ENCODE assay signal across 8 cellular contexts in genomic region chr3:132253262-132253878, GRCh38.
DNase-seq lines count a peak whose midpoint lies in the region; ATAC-seq and TF ChIP-seq lines count a peak whose summit lies in the region.

No MANE protein-coding gene starts in this region.

- H3K36me3 ChIP-seq in A673 (ENCODE audit: insufficient read depth, low read length, poor library complexity, severe bottlenecking) (no peaks in the 10 kb centered on the region), esophagus muscularis mucosa (no peaks in the 10 kb centered on the region), neuronal stem cell (replicated peaks in 1 of 2; ENCODE audit: control insufficient read depth in 2 of 2, insufficient read depth in 2 of 2, low read length in 2 of 2) (no peaks in the 10 kb centered on the region)

- H3K9me3 ChIP-seq in A673 (ENCODE audit: low read depth, low read length, poor library complexity, severe bottlenecking) (no peaks in the 10 kb centered on the region), esophagus muscularis mucosa (no peaks in the 10 kb centered on the region), neuronal stem cell (replicated peaks in 1 of 2; ENCODE audit: control insufficient read depth in 2 of 2, insufficient read depth in 1 of 2, low read depth in 1 of 2, low read length in 2 of 2) (no peaks in the 10 kb centered on the region)

- H2BK15ac ChIP-seq in neuronal stem cell (ENCODE audit: low read length): no peak overlapping the region

- no peak overlapping the region for H2AK5ac ChIP-seq in neuronal stem cell (ENCODE audit: low read depth, low read length)

- H3K4me3 ChIP-seq in A673 (ENCODE audit: low read depth, low read length, poor library complexity, severe bottlenecking) (no peak overlapping the region), esophagus muscularis mucosa (no peak overlapping the region), neuronal stem cell (ENCODE audit: low read length in 2 of 2) (no peak overlapping the region)

- 18% methylated on average over 4 of the region's 4 CpGs for WGBS in esophagus muscularis mucosa
- WGBS in neuronal stem cell (ENCODE audit: extremely low coverage in 2 of 2, insufficient read length in 2 of 2, insufficient replicate concordance in 1 of 2), 2 donors: no CpG with 5 or more reads among the region's 4 CpGs

- no peak overlapping the region for H3K14ac ChIP-seq in neuronal stem cell (ENCODE audit: low read length)

- H2BK120ac ChIP-seq in neuronal stem cell (ENCODE audit: low read depth, low read length): no peak overlapping the region

- ATAC-seq in activated CD8-positive, alpha-beta memory T cell treated with anti-CD3 and anti-CD28 coated beads, Interleukin-2, amount 10 ng/mL, durations not matched to agents 7 days and 5 days: no peak
- no peak for ATAC-seq in HG03520 (IDR thresholded peaks at IDR 0.05; ENCODE audit: unreplicated experiment)

- H3K27ac ChIP-seq in A673 (ENCODE audit: low read depth, low read length, poor library complexity, severe bottlenecking) (no peak overlapping the region), esophagus muscularis mucosa (replicated peaks in 1 of 4) (no peak overlapping the region), neuronal stem cell (replicated peaks; ENCODE audit: low read length) (no peak overlapping the region)

- no peak overlapping the region for H4K91ac ChIP-seq in neuronal stem cell (ENCODE audit: low read depth, low read length, poor library complexity)

- no TSS peak for BruUV-seq in A673 (replicated peaks; lab: Mats Ljungman, UMichigan)

- no peaks in the 10 kb centered on the region for H3K4me1 Mint-ChIP-seq in activated CD8-positive, alpha-beta memory T cell treated with anti-CD3 and anti-CD28 coated beads, Interleukin-2, amount 10 ng/mL, durations not matched to agents 7 days and 5 days

- H2BK5ac ChIP-seq in neuronal stem cell (ENCODE audit: low read length): no peak overlapping the region

- H3K4me2 ChIP-seq in neuronal stem cell (ENCODE audit: insufficient read depth, low read length, poor library complexity, severe bottlenecking): no peak overlapping the region

- POLR2A ChIA-PET in A673 (lab: Charles Lee; ENCODE audit: low non-redundant PET): no interaction called here

- H3K18ac ChIP-seq in neuronal stem cell (ENCODE audit: low read length): no peak overlapping the region

- H3K9me3 Mint-ChIP-seq in activated CD8-positive, alpha-beta memory T cell treated with anti-CD3 and anti-CD28 coated beads, Interleukin-2, amount 10 ng/mL, durations not matched to agents 7 days and 5 days (ENCODE audit: low read depth): no peaks in the 10 kb centered on the region

- H3K4me3 Mint-ChIP-seq in activated CD8-positive, alpha-beta memory T cell treated with anti-CD3 and anti-CD28 coated beads, Interleukin-2, amount 10 ng/mL, durations not matched to agents 7 days and 5 days: no peak overlapping the region

- TF ChIP-seq POLR2A in esophagus muscularis mucosa (IDR thresholded peaks at IDR 0.05; ENCODE audit: low read depth): no peak

- H3K23ac ChIP-seq in neuronal stem cell (ENCODE audit: low read depth, low read length, poor library complexity): no peak overlapping the region

- H3K4me1 ChIP-seq in A673 (ENCODE audit: insufficient read depth, low read length, poor library complexity, severe bottlenecking) (peaks cover 8% of the 10 kb centered on the region), esophagus muscularis mucosa (no peaks in the 10 kb centered on the region), neuronal stem cell (ENCODE audit: control insufficient read depth in 2 of 2, insufficient read depth in 1 of 2, low read depth in 1 of 2, low read length in 2 of 2) (no peaks in the 10 kb centered on the region)

- no peaks in the 10 kb centered on the region for H3K79me1 ChIP-seq in neuronal stem cell (ENCODE audit: low read depth, low read length)

- intact Hi-C loops in A673 (cut with micrococcal nuclease; ENCODE audit: unreplicated experiment) (loop anchor here (1.0 to 5.0 kb wide), 2 partner anchors 90 to 389 kb away; no protein-coding TSS in a partner anchor), esophagus muscularis mucosa (cut with DNase I) (loop anchor here (5.0 to 10.0 kb wide), 2 partner anchors 89 to 141 kb away; no protein-coding TSS in a partner anchor)

- H3K9ac ChIP-seq in neuronal stem cell (ENCODE audit: low read depth, low read length, poor library complexity): no peak overlapping the region

- no peaks in the 10 kb centered on the region for H3K36me3 Mint-ChIP-seq in activated CD8-positive, alpha-beta memory T cell treated with anti-CD3 and anti-CD28 coated beads, Interleukin-2, amount 10 ng/mL, durations not matched to agents 7 days and 5 days

- peak; percentile 79 for DNase-seq in A673 (ENCODE audit: low spot score)
- peak; percentile 13 for DNase-seq in GDM1 (lab: John Stamatoyannopoulos, UW)
- DNase-seq in HT1080 (ENCODE audit: low read depth): peak; percentile 56
- DNase-seq in RPMI7951 (ENCODE audit: low read depth): peak; percentile 67
- no peak for DNase-seq in esophagus muscularis mucosa (ENCODE audit: extremely low spot score)
- DNase-seq in neuronal stem cell (ENCODE audit: low spot score): peak; percentile 21
- DNase-seq in activated CD8-positive, alpha-beta memory T cell treated with anti-CD3 and anti-CD28 coated beads, Interleukin-2, amount 10 ng/mL, durations not matched to agents 7 days and 5 days: no peak

- TF ChIP-seq EP300 in esophagus muscularis mucosa (IDR thresholded peaks at IDR 0.05): no peak

- H3K4ac ChIP-seq in neuronal stem cell (ENCODE audit: low read length): no peak overlapping the region

- no peak overlapping the region for H4K8ac ChIP-seq in neuronal stem cell (ENCODE audit: low read depth, low read length)

- no peak overlapping the region for H3K27ac Mint-ChIP-seq in activated CD8-positive, alpha-beta memory T cell treated with anti-CD3 and anti-CD28 coated beads, Interleukin-2, amount 10 ng/mL, durations not matched to agents 7 days and 5 days

- no peak overlapping the region for H2BK12ac ChIP-seq in neuronal stem cell (ENCODE audit: low read length)

- no peak overlapping the region for H2AFZ ChIP-seq in neuronal stem cell (ENCODE audit: low read length)

- CTCF ChIA-PET in A673 (lab: Charles Lee): no interaction called here
- CTCF ChIA-PET in activated CD8-positive, alpha-beta memory T cell treated with anti-CD3 and anti-CD28 coated beads, Interleukin-2, amount 10 ng/mL, durations not matched to agents 7 days and 5 days (lab: Charles Lee): interaction anchor here (2.3 kb wide), 1 partner anchor 90 kb away, joined by 7 read pairs; no protein-coding TSS in a partner anchor

- TF ChIP-seq CTCF in A673 (conservative IDR thresholded peaks at IDR 0.05; ENCODE audit: low read depth, low read length) (peak; percentile 78), esophagus muscularis mucosa (IDR thresholded peaks at IDR 0.05) (peak; percentile 50 to 67 (median 56))

- no peaks in the 10 kb centered on the region for H3K27me3 ChIP-seq in A673 (replicated peaks; ENCODE audit: insufficient read depth, low read depth, low read length, poor library complexity)
- H3K27me3 ChIP-seq in esophagus muscularis mucosa: no peaks in the 10 kb centered on the region
- H3K27me3 ChIP-seq in neuronal stem cell (ENCODE audit: control insufficient read depth in 3 of 3, insufficient read depth in 3 of 3, low read depth in 1 of 3, low read length in 3 of 3): peaks cover 0 to 3% (median 0%) of the 10 kb centered on the region in 3 experiments

- H3K27me3 Mint-ChIP-seq in activated CD8-positive, alpha-beta memory T cell treated with anti-CD3 and anti-CD28 coated beads, Interleukin-2, amount 10 ng/mL, durations not matched to agents 7 days and 5 days: peaks cover 15% of the 10 kb centered on the region

Comparison
In these comparisons a context has a peak if more than half of its experiments do, and no peak if none do; other contexts are left out.
1. DNase-seq: peak in A673 (single experiment), GDM1 (single experiment), HT1080 (single experiment), RPMI7951 (single experiment) and neuronal stem cell (single experiment); none in esophagus muscularis mucosa (single experiment) and activated CD8-positive, alpha-beta memory T cell treated with anti-CD3 and anti-CD28 coated beads, Interleukin-2, amount 10 ng/mL, durations not matched to agents 7 days and 5 days (single experiment).